ENCODE assay signal across 2 cellular contexts in genomic region chr16:87389914-87390313, GRCh38.
TF ChIP-seq lines count a peak whose summit lies in the region.

No MANE protein-coding gene starts in this region.

TF ChIP-seq in HEK293, 187 proteins besides CTCF, POLR2A, EP300 and RAD21:
- TF ChIP-seq OSR2 (tag by site-specific recombination; IDR thresholded peaks at IDR 0.05) = 0 out of 2 replicates have a peak, but pooled peaks have one; percentile 10
TF ChIP-seq in HEK293: peak in this region for 1; not testable (repeated sequence) for 186.

TF ChIP-seq in HepG2, 621 proteins besides CTCF, POLR2A, EP300 and RAD21:
- TF ChIP-seq ZNF770 (CRISPR knock-in tag; IDR thresholded peaks at IDR 0.05) (peak; percentile 52; the same call in 1 of the 2 replicates), POGK (CRISPR knock-in tag; conservative IDR thresholded peaks at IDR 0.05) (0 out of 2 replicates have a peak, but pooled peaks have one; percentile 5)
